12 cellular contexts compared by ENCODE assay signal in the genomic region with DNA sequence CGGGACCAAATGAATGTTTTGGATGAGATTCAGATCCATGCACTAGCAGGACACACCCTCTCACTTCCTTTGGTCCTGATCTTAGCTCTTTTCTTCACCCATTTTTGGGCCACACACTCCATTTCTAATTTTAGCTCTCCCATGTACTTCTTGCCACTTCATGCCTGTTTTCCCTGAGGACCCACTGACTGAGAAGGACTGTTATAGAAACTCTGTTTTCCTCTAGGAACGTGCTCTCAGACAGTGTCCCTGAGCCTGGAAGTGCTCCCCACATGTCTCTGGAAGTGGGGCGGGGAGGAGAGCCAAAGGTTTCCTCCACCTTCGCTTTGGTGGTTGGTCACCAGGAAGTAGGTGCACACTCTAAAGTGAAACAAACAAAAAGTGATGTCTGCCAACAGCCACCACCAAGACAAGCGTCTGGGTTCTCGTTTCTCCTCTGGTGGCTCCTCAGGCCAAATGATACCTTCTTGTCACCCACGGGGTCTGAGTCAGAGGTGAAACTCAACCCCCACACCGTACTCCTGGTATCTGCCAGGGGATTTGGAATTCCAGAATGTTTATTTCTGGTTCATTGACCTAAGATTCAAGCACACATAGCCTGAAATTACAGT.
DNase-seq lines count a peak whose midpoint lies in the region; ATAC-seq, FAIRE-seq and TF ChIP-seq lines count a peak whose summit lies in the region.
"Had no signal": no experiment of that assay in that cellular context is flagged by ENCODE, and none has a peak within 500 bp of the region (broad histone marks: within the 10 kb centered on the region; RNA-seq: fewer than 3 reads in every experiment).

No MANE protein-coding gene starts in this region.

- H3K27me3 ChIP-seq in breast epithelium (no peaks in the 10 kb centered on the region), HepG2 (ENCODE audit: control insufficient read depth in 1 of 2, insufficient read depth in 2 of 2, low read length in 2 of 2) (no peaks in the 10 kb centered on the region)

- no peak overlapping the region for H3K27ac ChIP-seq in breast epithelium
- peak overlapping the region; percentile 39 for H3K27ac ChIP-seq in cingulate gyrus (ENCODE audit: low read depth, low read length)
- H3K27ac ChIP-seq in HepG2 (ENCODE audit: extremely low read length, insufficient read depth, low read length), result no peak overlapping the region

- no peak overlapping the region for H2AFZ ChIP-seq in HepG2 (ENCODE audit: low read length)

- WGBS in HepG2 (ENCODE audit: low lambda C conversion rate), result 90% methylated on average over 8 of the region's 8 CpGs

- in situ Hi-C loops in HepG2 (cut with HindIII; ENCODE audit: extremely low pct_ligation_motif_present, low pct_unique_long_range_greater_than_20kb), result no loop called here

- H3K4me1 ChIP-seq in breast epithelium (no peaks in the 10 kb centered on the region), HepG2 (ENCODE audit: insufficient read depth, low read length) (peaks cover 31% of the 10 kb centered on the region)

- no peaks in the 10 kb centered on the region for H3K36me3 Mint-ChIP-seq in MCF 10A (ENCODE audit: insufficient read depth, unreplicated experiment)

- peaks cover 15% of the 10 kb centered on the region for H3K9me3 Mint-ChIP-seq in MCF 10A (ENCODE audit: unreplicated experiment)

- intact Hi-C loops in MCF 10A (cut with micrococcal nuclease) (no loop called here), breast epithelium (cut with DNase I; ENCODE audit: low total_unique reads) (no loop called here), HepG2 (cut with micrococcal nuclease; ENCODE audit: unreplicated experiment) (no loop called here)

- H3K27me3 Mint-ChIP-seq in MCF 10A (ENCODE audit: insufficient read depth, unreplicated experiment), result peaks cover 19% of the 10 kb centered on the region

- no peaks in the 10 kb centered on the region for H3K36me3 ChIP-seq in breast epithelium
- peaks cover 20 to 68% of the 10 kb centered on the region in 2 experiments for H3K36me3 ChIP-seq in HepG2 (replicated peaks in 1 of 2; ENCODE audit: control insufficient read depth in 1 of 2, insufficient read depth in 2 of 2, low read length in 2 of 2)

- H3K4me1 Mint-ChIP-seq in MCF 10A (ENCODE audit: insufficient read depth, unreplicated experiment), result peaks cover 17% of the 10 kb centered on the region

- no peak overlapping the region for H3K4me3 ChIP-seq in breast epithelium
- H3K4me3 ChIP-seq in HepG2 (replicated peaks in 1 of 3; ENCODE audit: insufficient read depth in 1 of 3, low read depth in 2 of 3, low read length in 3 of 3), result no peak overlapping the region

- H4K20me1 ChIP-seq in HepG2 (ENCODE audit: insufficient read depth, low read length), result no peaks in the 10 kb centered on the region

- POLR2A ChIA-PET in MCF 10A (lab: Yijun Ruan, JAX) (no interaction called here), HepG2 (lab: Yijun Ruan, JAX) (no interaction called here)

- no peak for FAIRE-seq in HepG2 (lab: Jason Lieb, UNC)
- no peak for FAIRE-seq in urothelium cell line (lab: Jason Lieb, UNC)
- FAIRE-seq: A204.1 had no signal

- no peak overlapping the region for H3K27ac Mint-ChIP-seq in MCF 10A (ENCODE audit: low read depth, unreplicated experiment)

- no peak overlapping the region for H3K4me2 ChIP-seq in HepG2 (ENCODE audit: low read depth, low read length)

- CTCF ChIA-PET in MCF 10A (lab: Yijun Ruan, JAX) (no interaction called here), HepG2 (lab: Yijun Ruan, JAX; ENCODE audit: low intra/inter-chr PET ratio, low total read pairs) (no interaction called here)

- no TSS peak for BruUV-seq in MCF 10A (replicated peaks; lab: Mats Ljungman, UMichigan)
- no TSS peak for BruUV-seq in HepG2 (replicated peaks; lab: Mats Ljungman, UMichigan)

- H3K9ac ChIP-seq in HepG2 (ENCODE audit: insufficient read depth, low read depth, low read length), result no peak overlapping the region

- no peak for TF ChIP-seq EP300 in HepG2 (IDR thresholded peaks at IDR 0.05; ENCODE audit: low read depth in 2 of 2, low read length in 2 of 2)
- TF ChIP-seq EP300 in HepG2 (CRISPR knock-in tag; IDR thresholded peaks at IDR 0.05; ENCODE audit: borderline replicate concordance), result no peak

- TF ChIP-seq CTCF in MCF 10A (IDR thresholded peaks at IDR 0.05; ENCODE audit: unreplicated experiment) (no peak), breast epithelium (IDR thresholded peaks at IDR 0.05) (no peak), HepG2 (CRISPR knock-in tag; IDR thresholded peaks at IDR 0.05) (no peak)

- ATAC-seq in HepG2 (no peak), GM21737 (IDR thresholded peaks at IDR 0.05; ENCODE audit: unreplicated experiment) (no peak)
- ATAC-seq: sciatic nerve had no signal

- no peak overlapping the region for H3K4me3 Mint-ChIP-seq in MCF 10A (ENCODE audit: unreplicated experiment)

- DNase-seq in MCF 10A (ENCODE audit: unreplicated experiment), result peak; percentile 47
- no peak for DNase-seq in breast epithelium (ENCODE audit: low spot score in 2 of 2)
- DNase-seq in HepG2 (ENCODE audit: low spot score), result no peak
- DNase-seq in urothelium cell line (ENCODE audit: low spot score), result peak; percentile 51
- DNase-seq in Kasumi-1 (lab: John Stamatoyannopoulos, UW), result no peak
- DNase-seq in retina, result no peak
- DNase-seq: DND-41, mesendoderm had no signal

- no peaks in the 10 kb centered on the region for H3K79me2 ChIP-seq in HepG2 (ENCODE audit: insufficient read depth, low read length)

- H3K9me3 ChIP-seq in breast epithelium, result peaks cover 0 to 5% of the 10 kb centered on the region in 2 donors
- no peaks in the 10 kb centered on the region for H3K9me3 ChIP-seq in HepG2 (ENCODE audit: low read length)

- no peak for TF ChIP-seq POLR2A in breast epithelium (IDR thresholded peaks at IDR 0.05)
- TF ChIP-seq POLR2A in HepG2 (IDR thresholded peaks at IDR 0.05; ENCODE audit: insufficient read depth in 1 of 2, low read depth in 2 of 2, low read length in 2 of 2), result no peak

- TF ChIP-seq RAD21 in HepG2 (CRISPR knock-in tag; IDR thresholded peaks at IDR 0.05), result no peak

TF ChIP-seq in HepG2, 621 proteins besides CTCF, POLR2A, EP300 and RAD21:
- TF ChIP-seq ZNF263 (CRISPR knock-in tag; IDR thresholded peaks at IDR 0.05), result peak; percentile 81
- TF ChIP-seq, protein P1, sequence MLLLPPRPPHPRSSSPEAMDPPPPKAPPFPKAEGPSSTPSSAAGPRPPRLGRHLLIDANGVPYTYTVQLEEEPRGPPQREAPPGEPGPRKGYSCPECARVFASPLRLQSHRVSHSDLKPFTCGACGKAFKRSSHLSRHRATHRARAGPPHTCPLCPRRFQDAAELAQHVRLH (CRISPR knock-in tag; IDR thresholded peaks at IDR 0.05; ENCODE audit: borderline replicate concordance, low read depth), result no peak

Comparison
In these comparisons a context has a peak if more than half of its experiments do, and no peak if none do; other contexts are left out.
1. DNase-seq: peak in MCF 10A (single experiment) and urothelium cell line (single experiment); none in breast epithelium (0 of 2), HepG2 (single experiment), Kasumi-1 (0 of 2) and retina (single experiment).